3 cellular contexts compared by ENCODE assay signal in genomic region chr14:24238527-24239037, GRCh38.
A peak's percentile ranks its signal among the peaks of the same experiment; 100 is the strongest.
TF ChIP-seq lines count a peak whose summit lies in the region.

No MANE protein-coding gene starts in this region.

TF ChIP-seq in SK-N-SH, 30 proteins besides CTCF, POLR2A, EP300 and RAD21:
- no peak for TF ChIP-seq CHD2 (IDR thresholded peaks at IDR 0.05; ENCODE audit: low read length, partially characterized antibody)
- no peak for TF ChIP-seq TEAD4 (IDR thresholded peaks at IDR 0.05; ENCODE audit: borderline replicate concordance, insufficient read depth)
- TF ChIP-seq SIN3A (IDR thresholded peaks at IDR 0.05; ENCODE audit: borderline replicate concordance, low read depth, low read length): no peak
- TF ChIP-seq GATA2 (CRISPR knock-in tag; IDR thresholded peaks at IDR 0.05): no peak
- TF ChIP-seq USF2 (IDR thresholded peaks at IDR 0.05; ENCODE audit: borderline replicate concordance, low read depth, low read length): no peak
- TF ChIP-seq FOSL2 (IDR thresholded peaks at IDR 0.05; ENCODE audit: borderline replicate concordance, low read depth): no peak
- no peak for TF ChIP-seq RFX5 (IDR thresholded peaks at IDR 0.05; ENCODE audit: low read length)
- no peak for TF ChIP-seq NRF1 (IDR thresholded peaks at IDR 0.05; ENCODE audit: low read depth, low read length)
- no peak for TF ChIP-seq MEF2A (IDR thresholded peaks at IDR 0.05; ENCODE audit: borderline replicate concordance, low read depth)
- no peak for TF ChIP-seq TAF1 (IDR thresholded peaks at IDR 0.05; ENCODE audit: borderline replicate concordance, low read depth, low read length)
TF ChIP-seq in SK-N-SH: peak in this region for 0.

TF ChIP-seq in SK-N-SH treated with all-trans-retinoic acid at 6 μM for 48 hours, 23 proteins besides CTCF, POLR2A, EP300 and RAD21:
- TF ChIP-seq OSR1 (CRISPR knock-in tag; IDR thresholded peaks at IDR 0.05): no peak
- TF ChIP-seq ARNTL (CRISPR knock-in tag; IDR thresholded peaks at IDR 0.05; ENCODE audit: borderline replicate concordance, low read depth): no peak
- TF ChIP-seq TCF4 (CRISPR knock-in tag; IDR thresholded peaks at IDR 0.05; ENCODE audit: borderline replicate concordance): no peak

TF ChIP-seq in K562, 482 proteins besides CTCF, POLR2A, EP300 and RAD21:
- peak; percentile 80 for TF ChIP-seq PRDM10 (IDR thresholded peaks at IDR 0.05; ENCODE audit: partially characterized antibody)
- TF ChIP-seq ZNF253 (CRISPR knock-in tag; conservative IDR thresholded peaks at IDR 0.05): no peak
